ENCODE assay signal across 23 cellular contexts in genomic region chr9:37155601-37156000, GRCh38. TPM values are rescaled to one million over a fixed set of nuclear protein-coding genes. Genes with fewer than 3 reads are reported as not detected.
DNase-seq lines count a peak whose midpoint lies in the region; ATAC-seq, FAIRE-seq and TF ChIP-seq lines count a peak whose summit lies in the region.
"Had no signal": no experiment of that assay in that cellular context is flagged by ENCODE, and none has a peak within 500 bp of the region (broad histone marks: within the 10 kb centered on the region; RNA-seq: fewer than 3 reads in every experiment).

No MANE protein-coding gene starts in this region.

- no peak for TF ChIP-seq CTCF in LNCaP clone FGC (IDR thresholded peaks at IDR 0.05; ENCODE audit: control insufficient read depth, extremely low read depth, insufficient read depth)
- TF ChIP-seq CTCF in dorsolateral prefrontal cortex (IDR thresholded peaks at IDR 0.05 in 54 of 56, conservative IDR thresholded peaks at IDR 0.05 in 2 of 56; ENCODE audit: low read depth in 1 of 56, partially characterized antibody in 56 of 56): no peak

- DNase-seq in GM12891 (ENCODE audit: insufficient read length, low spot score) (no peak), LNCaP clone FGC (ENCODE audit: low read depth) (peak; percentile 41), foreskin melanocyte (peak; percentile 35), dorsolateral prefrontal cortex (no peak)
- DNase-seq: Calu3; CD8-positive, alpha-beta memory T cell; HFFc6; KG1; NCI-H1092 treated with DMSO at 0.1 percent for 48 hours; NCI-H1436; NCI-H187; NCI-H446; NCI-H524 treated with DMSO at 0.1 percent for 48 hours; NCI-H774; SHP77 treated with DMSO at 0.1 percent for 48 hours had no signal

- no peak overlapping the region for H3K9ac ChIP-seq in BLaER1 treated with 17β-estradiol and CSF1 and Interleukin-3, amounts not matched to agents 10 nM and 100 nM

- TF ChIP-seq POLR2A in GM12891 (IDR thresholded peaks at IDR 0.05; ENCODE audit: low read depth, low read length): no peak

- no peaks in the 10 kb centered on the region; a peak in 1 of 22 replicates for H3K27me3 ChIP-seq in BLaER1 treated with 17β-estradiol and CSF1 and Interleukin-3, amounts not matched to agents 10 nM and 100 nM
- H3K27me3 ChIP-seq in dorsolateral prefrontal cortex: no peaks in the 10 kb centered on the region

- peak overlapping the region in 7 of 11 experiments; percentile 15 to 84 (median 46); a peak in 11 of 22 replicates for H3K4me2 ChIP-seq in BLaER1 treated with 17β-estradiol and CSF1 and Interleukin-3, amounts not matched to agents 10 nM and 100 nM
- H3K4me2 ChIP-seq: GM23338 had no signal

- H3K36me3 ChIP-seq in BLaER1 treated with 17β-estradiol and CSF1 and Interleukin-3, amounts not matched to agents 10 nM and 100 nM: peaks cover 14 to 98% (median 89%) of the 10 kb centered on the region in 11 experiments; a peak in 21 of 22 replicates
- H3K36me3 ChIP-seq: HAP-1 had no signal

- FAIRE-seq in GM12891 (lab: Jason Lieb, UNC): peak; percentile 28
- FAIRE-seq: GM12878, HTR-8/SVneo had no signal

- peaks cover 0 to 100% (median 20%) of the 10 kb centered on the region in 11 experiments; a peak in 13 of 22 replicates for H4K20me1 ChIP-seq in BLaER1 treated with 17β-estradiol and CSF1 and Interleukin-3, amounts not matched to agents 10 nM and 100 nM

- ATAC-seq in GM18498 (IDR thresholded peaks at IDR 0.05; ENCODE audit: unreplicated experiment) (no peak), HG03139 (IDR thresholded peaks at IDR 0.05; ENCODE audit: unreplicated experiment) (no peak)
- ATAC-seq: GM12878, GM23338 had no signal

- no peaks in the 10 kb centered on the region for H3K9me3 ChIP-seq in BLaER1 treated with 17β-estradiol and CSF1 and Interleukin-3, amounts not matched to agents 10 nM and 100 nM (replicated peaks in 1 of 11)
- H3K9me3 ChIP-seq: HAP-1 had no signal

- H3K4me3 ChIP-seq in BLaER1 treated with 17β-estradiol and CSF1 and Interleukin-3, amounts not matched to agents 10 nM and 100 nM: no peak overlapping the region
- H3K4me3 ChIP-seq in LNCaP clone FGC (ENCODE audit: low read depth, low read length) (no peak overlapping the region), dorsolateral prefrontal cortex (no peak overlapping the region)
- H3K4me3 ChIP-seq: GM12878, GM23338, HAP-1, SK-N-MC had no signal

- H3K27ac ChIP-seq in BLaER1 treated with 17β-estradiol and CSF1 and Interleukin-3, amounts not matched to agents 10 nM and 100 nM: peak overlapping the region in 4 of 11 experiments; percentile 1 to 15 (median 7); a peak in 2 of 22 replicates
- no peak overlapping the region for H3K27ac ChIP-seq in dorsolateral prefrontal cortex
- H3K27ac ChIP-seq: SK-N-MC had no signal

- H3K4me1 ChIP-seq in BLaER1 treated with 17β-estradiol and CSF1 and Interleukin-3, amounts not matched to agents 10 nM and 100 nM: peaks cover 25 to 89% (median 51%) of the 10 kb centered on the region in 10 experiments
- H3K4me1 ChIP-seq: HAP-1 had no signal

- intact Hi-C loops in dorsolateral prefrontal cortex (cut with DNase I): no loop called here

TF ChIP-seq in GM12891, 5 proteins besides CTCF, POLR2A, EP300 and RAD21:
- no peak for TF ChIP-seq POU2F2 (IDR thresholded peaks at IDR 0.05; ENCODE audit: low read depth, low read length)

RNA-seq across cellular contexts. Expression of gene ZCCHC7, which starts 35.2 kb away (rescaled TPM):
- 43.5 TPM for polyA plus RNA-seq in GM12891 (2012; ENCODE audit: low read depth, missing spikeins)
- 10 to 100 TPM; 24.0 to 54.3 (median 35.6) TPM for total RNA-seq in dorsolateral prefrontal cortex

Comparison
In these comparisons a context has a peak if more than half of its experiments do, and no peak if none do; other contexts are left out.
1. DNase-seq: peak in LNCaP clone FGC (single experiment) and foreskin melanocyte (single experiment); none in GM12891 (single experiment) and dorsolateral prefrontal cortex (0 of 10).